13 cellular contexts compared by ENCODE assay signal in the genomic region with DNA sequence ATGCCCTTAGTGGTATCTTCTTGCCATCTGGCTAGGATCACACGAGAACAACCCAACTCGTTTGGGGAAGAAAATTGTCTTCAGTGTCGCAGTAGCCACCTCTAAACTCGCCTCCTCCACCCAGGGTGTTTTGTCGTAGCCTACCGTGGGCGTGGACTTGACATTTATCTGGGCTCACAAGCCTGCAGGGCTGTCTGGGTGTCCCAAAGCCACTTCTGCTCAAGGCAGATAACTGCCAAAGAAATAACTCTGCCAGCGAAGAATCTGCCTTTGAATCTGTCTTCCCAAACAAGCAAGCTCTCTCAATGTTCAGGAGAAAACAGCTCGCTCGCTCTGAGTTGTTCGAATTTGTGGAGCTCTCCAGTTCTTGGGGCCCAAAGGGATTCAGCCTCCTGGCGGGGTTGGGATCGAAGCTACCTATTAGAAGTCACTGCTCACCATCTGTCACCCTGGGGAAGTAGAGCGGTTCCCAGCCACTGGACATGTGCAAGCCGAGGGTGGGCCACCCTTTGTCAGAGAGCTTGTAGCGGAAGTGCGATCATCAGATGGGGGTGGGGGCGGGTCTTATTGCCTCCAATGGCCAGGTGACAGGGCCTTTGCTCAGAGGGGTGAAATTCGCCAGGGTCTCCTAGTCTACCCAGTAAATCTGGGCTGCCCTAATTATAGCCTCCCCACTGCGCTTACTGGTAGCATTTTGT. TPM values are rescaled to one million over a fixed set of nuclear protein-coding genes. Genes with fewer than 3 reads are reported as not detected.
DNase-seq lines count a peak whose midpoint lies in the region; ATAC-seq, FAIRE-seq and TF ChIP-seq lines count a peak whose summit lies in the region.
"Had no signal": no experiment of that assay in that cellular context is flagged by ENCODE, and none has a peak within 500 bp of the region (broad histone marks: within the 10 kb centered on the region; RNA-seq: fewer than 3 reads in every experiment).

No MANE protein-coding gene starts in this region.

- no peak overlapping the region for H2BK15ac ChIP-seq in neuronal stem cell (ENCODE audit: low read length)

- no peak overlapping the region for H2AK5ac ChIP-seq in neuronal stem cell (ENCODE audit: low read depth, low read length)

- intact Hi-C loops in K562 (cut with micrococcal nuclease) (loop anchor here (2.0 to 5.0 kb wide), 3 partner anchors 22 to 257 kb away; a partner anchor contains a TSS), MCF 10A (cut with micrococcal nuclease) (no loop called here)

- no peak overlapping the region for H3K27ac ChIP-seq in CD4-positive, CD25-positive, alpha-beta regulatory T cell (ENCODE audit: insufficient read depth, low read length, poor library complexity, severe bottlenecking)
- H3K27ac ChIP-seq in K562 (ENCODE audit: extremely low read depth, low read depth, low read length), result peak overlapping the region; percentile 93
- no peak overlapping the region for H3K27ac ChIP-seq in neuronal stem cell (replicated peaks; ENCODE audit: low read length)
- no peak overlapping the region for H3K27ac ChIP-seq in brain microvascular endothelial cell
- H3K27ac ChIP-seq: BLaER1, neutrophil had no signal

- WGBS in K562 (ENCODE audit: insufficient coverage, low coverage, missing lambda C conversion rate), result under 1% methylated on average over 20 of the region's 20 CpGs
- no CpG with 5 or more reads among the region's 20 CpGs for WGBS in neuronal stem cell (ENCODE audit: extremely low coverage in 2 of 2, insufficient read length in 2 of 2, insufficient replicate concordance in 1 of 2), 2 donors

- H2BK120ac ChIP-seq in neuronal stem cell (ENCODE audit: low read depth, low read length), result no peak overlapping the region

- H3K23ac ChIP-seq in neuronal stem cell (ENCODE audit: low read depth, low read length, poor library complexity), result no peak overlapping the region

- H4K20me1 ChIP-seq in K562 (replicated peaks; ENCODE audit: control insufficient read depth, insufficient read depth, low read length), result no peaks in the 10 kb centered on the region
- H4K20me1 ChIP-seq: BLaER1 had no signal

- peak overlapping the region; percentile 82 to 88 for H3K9ac ChIP-seq in K562 (ENCODE audit: insufficient read depth in 1 of 2, low read depth in 2 of 2, low read length in 2 of 2)
- H3K9ac ChIP-seq in neuronal stem cell (ENCODE audit: low read depth, low read length, poor library complexity), result no peak overlapping the region
- H3K9ac ChIP-seq: BLaER1 had no signal

- in situ Hi-C loops in K562 (cut with MboI), result no loop called here
- in situ Hi-C loops in brain microvascular endothelial cell (cut with HindIII; ENCODE audit: low pct_ligation_motif_present, low sequenced_read_pairs), result loop anchor here (25.0 kb wide), 1 partner anchor 132 kb away; no protein-coding TSS in a partner anchor
- in situ Hi-C loops in GM13976 (cut with MboI; ENCODE audit: low sequenced_read_pairs, unreplicated experiment), result no loop called here

- H3K27me3 Mint-ChIP-seq in CD4-positive, CD25-positive, alpha-beta regulatory T cell, result peaks cover 5% of the 10 kb centered on the region
- no peaks in the 10 kb centered on the region for H3K27me3 Mint-ChIP-seq in MCF 10A (ENCODE audit: insufficient read depth, unreplicated experiment)

- H2AFZ ChIP-seq in K562 (ENCODE audit: low read depth, low read length), result peak overlapping the region; percentile 57
- peak overlapping the region; percentile 76 for H2AFZ ChIP-seq in neuronal stem cell (ENCODE audit: low read length)

- H3K79me2 ChIP-seq in K562 (ENCODE audit: control insufficient read depth, insufficient read depth, low read length), result no peaks in the 10 kb centered on the region

- no peak overlapping the region for H2BK5ac ChIP-seq in neuronal stem cell (ENCODE audit: low read length)

- peaks cover 7% of the 10 kb centered on the region for H3K4me1 ChIP-seq in CD4-positive, CD25-positive, alpha-beta regulatory T cell (ENCODE audit: control insufficient read depth, insufficient read depth, low read length, poor library complexity, severe bottlenecking)
- peaks cover 58 to 62% of the 10 kb centered on the region in 2 experiments for H3K4me1 ChIP-seq in K562 (replicated peaks in 1 of 2; ENCODE audit: control insufficient read depth in 2 of 2, insufficient read depth in 2 of 2, low read length in 2 of 2)
- H3K4me1 ChIP-seq in neuronal stem cell (ENCODE audit: control insufficient read depth in 2 of 2, insufficient read depth in 1 of 2, low read depth in 1 of 2, low read length in 2 of 2), result peaks cover 9 to 22% of the 10 kb centered on the region in 2 donors

- no peak overlapping the region for H3K18ac ChIP-seq in neuronal stem cell (ENCODE audit: low read length)

- H3K4me3 ChIP-seq in CD4-positive, CD25-positive, alpha-beta regulatory T cell (ENCODE audit: low read depth, low read length), result peak overlapping the region; percentile 26
- H3K4me3 ChIP-seq in K562 (peak overlapping the region; percentile 10; the same call in 1 of the 2 replicates), neuronal stem cell (ENCODE audit: low read length in 2 of 2) (no peak overlapping the region), brain microvascular endothelial cell (ENCODE audit: low read depth, low read length) (no peak overlapping the region)
- H3K4me3 ChIP-seq: BLaER1 had no signal

- peak overlapping the region in 2 of 4 donors; percentile 43 to 66 for H3K4me3 Mint-ChIP-seq in CD4-positive, CD25-positive, alpha-beta regulatory T cell
- H3K4me3 Mint-ChIP-seq in MCF 10A (ENCODE audit: unreplicated experiment), result no peak overlapping the region

- no peaks in the 10 kb centered on the region for H3K36me3 Mint-ChIP-seq in CD4-positive, CD25-positive, alpha-beta regulatory T cell
- no peaks in the 10 kb centered on the region for H3K36me3 Mint-ChIP-seq in MCF 10A (ENCODE audit: insufficient read depth, unreplicated experiment)

- no peak overlapping the region for H3K14ac ChIP-seq in neuronal stem cell (ENCODE audit: low read length)

- no peaks in the 10 kb centered on the region for H3K36me3 ChIP-seq in CD4-positive, CD25-positive, alpha-beta regulatory T cell (ENCODE audit: control insufficient read depth, insufficient read depth, low read length)
- H3K36me3 ChIP-seq in K562 (ENCODE audit: control insufficient read depth, insufficient read depth, low read length) (no peaks in the 10 kb centered on the region), neuronal stem cell (replicated peaks in 1 of 2; ENCODE audit: control insufficient read depth in 2 of 2, insufficient read depth in 2 of 2, low read length in 2 of 2) (no peaks in the 10 kb centered on the region), brain microvascular endothelial cell (replicated peaks) (no peaks in the 10 kb centered on the region)
- H3K36me3 ChIP-seq: BLaER1, neutrophil had no signal

- no peaks in the 10 kb centered on the region for H3K79me1 ChIP-seq in neuronal stem cell (ENCODE audit: low read depth, low read length)

- ATAC-seq in CD4-positive, CD25-positive, alpha-beta regulatory T cell (ENCODE audit: low read depth in 2 of 2), result no peak
- ATAC-seq in K562, result peak; percentile 80

- H3K4me1 Mint-ChIP-seq in CD4-positive, CD25-positive, alpha-beta regulatory T cell, result peaks cover 0 to 25% (median 7%) of the 10 kb centered on the region in 4 donors
- peaks cover 4% of the 10 kb centered on the region for H3K4me1 Mint-ChIP-seq in MCF 10A (ENCODE audit: insufficient read depth, unreplicated experiment)

- no peaks in the 10 kb centered on the region for H3K9me3 ChIP-seq in CD4-positive, CD25-positive, alpha-beta regulatory T cell (ENCODE audit: control insufficient read depth in 2 of 2, low read length in 2 of 2)
- no peaks in the 10 kb centered on the region for H3K9me3 ChIP-seq in K562 (replicated peaks; ENCODE audit: control insufficient read depth, insufficient read depth, low read depth, low read length)
- peaks cover 0 to 3% of the 10 kb centered on the region in 2 donors for H3K9me3 ChIP-seq in neuronal stem cell (replicated peaks in 1 of 2; ENCODE audit: control insufficient read depth in 2 of 2, insufficient read depth in 1 of 2, low read depth in 1 of 2, low read length in 2 of 2)
- H3K9me3 ChIP-seq: BLaER1, neutrophil had no signal

- peak overlapping the region in 2 of 3 donors; percentile 60 to 67 for H3K27ac Mint-ChIP-seq in CD4-positive, CD25-positive, alpha-beta regulatory T cell
- no peak overlapping the region for H3K27ac Mint-ChIP-seq in MCF 10A (ENCODE audit: low read depth, unreplicated experiment)

- peak; percentile 97 for TF ChIP-seq EP300 in K562 (IDR thresholded peaks at IDR 0.05; ENCODE audit: low read length)

- BruUV-seq in K562 (replicated peaks; lab: Mats Ljungman, UMichigan) (TSS peak; percentile 96), MCF 10A (replicated peaks; lab: Mats Ljungman, UMichigan) (no TSS peak)

- TF ChIP-seq CTCF in K562 (IDR thresholded peaks at IDR 0.05 in 2 of 3, conservative IDR thresholded peaks at IDR 0.05 in 1 of 3; ENCODE audit: insufficient read depth in 2 of 3, low read depth in 1 of 3, low read length in 3 of 3) (no peak; a peak in 2 of 6 replicates), MCF 10A (IDR thresholded peaks at IDR 0.05; ENCODE audit: unreplicated experiment) (no peak), brain microvascular endothelial cell (IDR thresholded peaks at IDR 0.05; ENCODE audit: low read depth, low read length, missing control alignments) (no peak), GM13976 (IDR thresholded peaks at IDR 0.05; ENCODE audit: borderline replicate concordance, control extremely low read depth, extremely low read depth, insufficient read depth, missing control alignments) (no peak)

- no peak overlapping the region for H4K91ac ChIP-seq in neuronal stem cell (ENCODE audit: low read depth, low read length, poor library complexity)

- H2BK12ac ChIP-seq in neuronal stem cell (ENCODE audit: low read length), result no peak overlapping the region

- peak; percentile 78 for TF ChIP-seq POLR2A in K562 (conservative IDR thresholded peaks at IDR 0.05)

- peaks cover 4% of the 10 kb centered on the region for H3K9me1 ChIP-seq in K562 (ENCODE audit: control insufficient read depth, insufficient read depth, low read length)

- FAIRE-seq in K562 (lab: Jason Lieb, UNC), result peak; percentile 97

- CTCF ChIA-PET in K562 (lab: Yijun Ruan, JAX; ENCODE audit: low intra/inter-chr PET ratio) (no interaction called here), MCF 10A (lab: Yijun Ruan, JAX) (interaction anchor here (0.6 to 2.8 kb wide), 4 partner anchors 11 to 1876 kb away, joined by 3 to 10 read pairs (median 8); no protein-coding TSS in a partner anchor)

- H3K4me2 ChIP-seq in K562 (ENCODE audit: insufficient read depth, low read length), result peak overlapping the region; percentile 85
- no peak overlapping the region for H3K4me2 ChIP-seq in neuronal stem cell (ENCODE audit: insufficient read depth, low read length, poor library complexity, severe bottlenecking)
- H3K4me2 ChIP-seq: BLaER1 had no signal

- no peaks in the 10 kb centered on the region for H3K27me3 ChIP-seq in CD4-positive, CD25-positive, alpha-beta regulatory T cell (ENCODE audit: control insufficient read depth, insufficient read depth, low read length)
- H3K27me3 ChIP-seq in K562 (ENCODE audit: control insufficient read depth in 2 of 2, insufficient read depth in 2 of 2, low read length in 2 of 2) (no peaks in the 10 kb centered on the region), neuronal stem cell (ENCODE audit: control insufficient read depth in 3 of 3, insufficient read depth in 3 of 3, low read depth in 1 of 3, low read length in 3 of 3) (peaks cover 0 to 3% (median 0%) of the 10 kb centered on the region in 3 experiments), brain microvascular endothelial cell (replicated peaks) (no peaks in the 10 kb centered on the region)
- H3K27me3 ChIP-seq: BLaER1, neutrophil had no signal

- no peak overlapping the region for H4K8ac ChIP-seq in neuronal stem cell (ENCODE audit: low read depth, low read length)

- H3K4ac ChIP-seq in neuronal stem cell (ENCODE audit: low read length), result no peak overlapping the region

- POLR2A ChIA-PET in K562 (lab: Yijun Ruan, JAX), result interaction anchor here (0.7 to 1.9 kb wide), 19 partner anchors 13 to 416 kb away, joined by 3 to 9 read pairs (median 4); a partner anchor contains a TSS
- POLR2A ChIA-PET in MCF 10A (lab: Yijun Ruan, JAX), result interaction anchor here (0.6 to 1.3 kb wide), 5 partner anchors 15 to 328 kb away, joined by 3 to 5 read pairs (median 3); a partner anchor contains a TSS

- peak in 1 of 2 experiments; percentile 5; a peak in 1 of 4 replicates for TF ChIP-seq RAD21 in K562 (CRISPR knock-in tag; conservative IDR thresholded peaks at IDR 0.05 in 1 of 2, IDR thresholded peaks at IDR 0.05 in 1 of 2)

- peak in 1 of 3 donors; percentile 41 for DNase-seq in CD4-positive, CD25-positive, alpha-beta regulatory T cell
- DNase-seq in HUDEP-2 (lab: John Stamatoyannopoulos, UW; ENCODE audit: unreplicated experiment in 76 of 76) (peak in 75 of 76 experiments; percentile 69 to 97 (median 90)), K562 (ENCODE audit: extremely low read depth in 1 of 4, low spot score in 3 of 4) (peak; percentile 75 to 98 (median 84)), neuronal stem cell (ENCODE audit: low spot score) (no peak), MCF 10A (ENCODE audit: unreplicated experiment) (no peak), brain microvascular endothelial cell (no peak), GM13976 (ENCODE audit: low spot score) (no peak)
- DNase-seq: activated CD4-positive, alpha-beta T cell treated with anti-CD3 and anti-CD28 coated beads, Interleukin-2, amount 50 U/mL, for 48 hours; NCI-H2081 treated with DMSO at 0.1 percent for 48 hours; NK-92 treated with Interleukin-12 subunit alpha and Interleukin-12 subunit beta, amount 100 ng/mL, for 24 hours; SHP77 had no signal

- H3K9me3 Mint-ChIP-seq in CD4-positive, CD25-positive, alpha-beta regulatory T cell, result no peaks in the 10 kb centered on the region
- H3K9me3 Mint-ChIP-seq in MCF 10A (ENCODE audit: unreplicated experiment), result no peaks in the 10 kb centered on the region

RNA-seq across cellular contexts. Expression of a gene that starts 14.8 kb away (rescaled TPM):
- 27.5 TPM for total RNA-seq in CD4-positive, CD25-positive, alpha-beta regulatory T cell
- 100 to 1,000 TPM in 1 of 4 donors, 10 to 100 TPM in 3; 81.1 to 103 (median 94.8) TPM for polyA plus RNA-seq in CD4-positive, CD25-positive, alpha-beta regulatory T cell
- total RNA-seq in K562 (2011; cell fraction: chromatin; rRNA removed; ENCODE audit: low replicate concordance), result 9.9 and 18.6 TPM in 2 replicates
- 25.1 and 30.5 TPM in 2 replicates for total RNA-seq in K562 (2011; cell fraction: nucleolus; rRNA removed)
- 18.3 and 23.1 TPM in 2 replicates for total RNA-seq in K562 (2011; cell fraction: nucleoplasm; rRNA removed)
- total RNA-seq in K562 (2014; rRNA removed) (31.6 and 38.3 TPM in 2 replicates), K562 (2014; rRNA removed; fragmentation: Illumina TruSeq; extraction: Trizol) (10.0 and 11.2 TPM in 2 replicates), K562 (2015; rRNA removed; fragmentation: Illumina TruSeq; extraction: Trizol) (10.5 and 10.8 TPM in 2 replicates), K562 (2021) (29.4 and 31.1 TPM in 2 replicates), MCF 10A (2022) (10.6 and 13.0 TPM in 2 replicates)
- polyA plus RNA-seq in K562 (2011; rRNA removed) (21.0 and 25.5 TPM in 2 replicates), K562 (2014; fragmentation: Illumina TruSeq; extraction: Trizol) (10.3 and 15.0 TPM in 2 replicates), K562 (2014; fragmentation: Nextera tagmentation; extraction: Ambion mirVana) (1 to 10 TPM; 3.1 to 3.9 TPM), K562 (2014; rRNA removed) (30.9 and 37.3 TPM in 2 replicates)
- 27.6 and 61.0 TPM in 2 replicates for polyA plus RNA-seq in K562 (2011; cell fraction: cytosol; rRNA removed)
- 14.4 and 23.7 TPM in 2 replicates for polyA plus RNA-seq in K562 (2011; cell fraction: nucleus; rRNA removed)
- polyA plus RNA-seq in K562 (2012), result 20.7 and 24.2 TPM in 2 replicates
- 5.4 and 8.9 TPM in 2 replicates for polyA minus RNA-seq in K562 (2011; rRNA and poly(A)+ RNA removed)
- polyA minus RNA-seq in K562 (2011; cell fraction: cytosol; rRNA and poly(A)+ RNA removed), result 9.5 and 11.1 TPM in 2 replicates
- polyA minus RNA-seq in K562 (2011; cell fraction: nucleus; rRNA and poly(A)+ RNA removed), result 10.4 and 14.2 TPM in 2 replicates
- 13.1 TPM for polyA plus RNA-seq in neuronal stem cell (2013, experiment 1 of 2)
- 12.4 TPM for polyA plus RNA-seq in neuronal stem cell (2013, experiment 2 of 2)

RNA-seq across cellular contexts. Expression of a gene that starts 21.1 kb away (rescaled TPM):
- 32.6 TPM for total RNA-seq in CD4-positive, CD25-positive, alpha-beta regulatory T cell
- polyA plus RNA-seq in CD4-positive, CD25-positive, alpha-beta regulatory T cell, result 100 to 1,000 TPM; 139 to 156 (median 150) TPM
- total RNA-seq in K562 (2011; cell fraction: chromatin; rRNA removed; ENCODE audit: low replicate concordance), result 23.4 and 45.9 TPM in 2 replicates
- 16.5 and 18.4 TPM in 2 replicates for total RNA-seq in K562 (2011; cell fraction: nucleolus; rRNA removed)
- 26.7 and 33.1 TPM in 2 replicates for total RNA-seq in K562 (2011; cell fraction: nucleoplasm; rRNA removed)
- total RNA-seq in K562 (2014; rRNA removed), result 74.2 and 78.8 TPM in 2 replicates
- total RNA-seq in K562 (2014; rRNA removed; fragmentation: Illumina TruSeq; extraction: Trizol), result 85.7 and 86.2 TPM in 2 replicates
- total RNA-seq in K562 (2015; rRNA removed; fragmentation: Illumina TruSeq; extraction: Trizol), result 83.3 and 90.6 TPM in 2 replicates
- 51.3 and 53.6 TPM in 2 replicates for total RNA-seq in K562 (2021)
- 59.5 and 83.8 TPM in 2 replicates for polyA plus RNA-seq in K562 (2011; rRNA removed)
- 19.4 and 37.0 TPM in 2 replicates for polyA plus RNA-seq in K562 (2011; cell fraction: cytosol; rRNA removed)
- 37.8 and 48.5 TPM in 2 replicates for polyA plus RNA-seq in K562 (2011; cell fraction: nucleus; rRNA removed)
- 49.1 and 74.0 TPM in 2 replicates for polyA plus RNA-seq in K562 (2012)
- polyA plus RNA-seq in K562 (2014; fragmentation: Illumina TruSeq; extraction: Trizol), result 74.8 and 87.6 TPM in 2 replicates
- polyA plus RNA-seq in K562 (2014; fragmentation: Nextera tagmentation; extraction: Ambion mirVana), result 10 to 100 TPM; 37.6 to 48.1 TPM
- polyA plus RNA-seq in K562 (2014; rRNA removed), result 104 and 111 TPM in 2 replicates
- 46.9 and 49.6 TPM in 2 replicates for polyA minus RNA-seq in K562 (2011; rRNA and poly(A)+ RNA removed)
- 10.4 and 17.8 TPM in 2 replicates for polyA minus RNA-seq in K562 (2011; cell fraction: cytosol; rRNA and poly(A)+ RNA removed)
- polyA minus RNA-seq in K562 (2011; cell fraction: nucleus; rRNA and poly(A)+ RNA removed), result 13.7 and 31.7 TPM in 2 replicates
- 58.3 TPM for polyA plus RNA-seq in neuronal stem cell (2013, experiment 1 of 2)
- 58.9 TPM for polyA plus RNA-seq in neuronal stem cell (2013, experiment 2 of 2)
- total RNA-seq in MCF 10A (2022), result 42.5 and 63.2 TPM in 2 replicates

RNA-seq across cellular contexts. Expression of a gene that starts 37.1 kb away (rescaled TPM):
- not detected for total RNA-seq in CD4-positive, CD25-positive, alpha-beta regulatory T cell
- 1 to 10 TPM in 3 of 4 donors, not detected in 1; 1.2 to 4.1 (median 1.5) TPM for polyA plus RNA-seq in CD4-positive, CD25-positive, alpha-beta regulatory T cell
- total RNA-seq in K562 (2011; cell fraction: chromatin; rRNA removed; ENCODE audit: low replicate concordance), result 1.7 TPM in 1 of 2 replicates, not detected in the other
- total RNA-seq in K562 (2011; cell fraction: nucleolus; rRNA removed), result 0.33 and 0.53 TPM in 2 replicates
- 0.81 TPM in 1 of 2 replicates, not detected in the other for total RNA-seq in K562 (2011; cell fraction: nucleoplasm; rRNA removed)
- 5.8 and 7.5 TPM in 2 replicates for total RNA-seq in K562 (2014; rRNA removed)
- 7.4 and 13.7 TPM in 2 replicates for total RNA-seq in K562 (2014; rRNA removed; fragmentation: Illumina TruSeq; extraction: Trizol)
- total RNA-seq in K562 (2015; rRNA removed; fragmentation: Illumina TruSeq; extraction: Trizol), result 7.2 and 7.5 TPM in 2 replicates
- total RNA-seq in K562 (2021), result 13.2 and 16.8 TPM in 2 replicates
- polyA plus RNA-seq in K562 (2011; rRNA removed), result 2.7 and 4.1 TPM in 2 replicates
- polyA plus RNA-seq in K562 (2011; cell fraction: cytosol; rRNA removed), result 0.55 and 3.2 TPM in 2 replicates
- 0.30 and 1.6 TPM in 2 replicates for polyA plus RNA-seq in K562 (2011; cell fraction: nucleus; rRNA removed)
- 11.5 and 304 TPM in 2 replicates for polyA plus RNA-seq in K562 (2012)
- polyA plus RNA-seq in K562 (2014; fragmentation: Illumina TruSeq; extraction: Trizol), result 6.9 and 7.4 TPM in 2 replicates
- 10 to 100 TPM; 21.0 to 23.8 TPM for polyA plus RNA-seq in K562 (2014; fragmentation: Nextera tagmentation; extraction: Ambion mirVana)
- 5.5 and 5.7 TPM in 2 replicates for polyA plus RNA-seq in K562 (2014; rRNA removed)
- 0.15 and 0.25 TPM in 2 replicates for polyA minus RNA-seq in K562 (2011; rRNA and poly(A)+ RNA removed)
- polyA minus RNA-seq in K562 (2011; cell fraction: cytosol; rRNA and poly(A)+ RNA removed), result 4.8 and 23.3 TPM in 2 replicates
- polyA minus RNA-seq in K562 (2011; cell fraction: nucleus; rRNA and poly(A)+ RNA removed), result 4.7 and 6.1 TPM in 2 replicates
- polyA plus RNA-seq in neuronal stem cell (2013, experiment 1 of 2), result 0.32 TPM
- not detected for polyA plus RNA-seq in neuronal stem cell (2013, experiment 2 of 2)
- total RNA-seq in MCF 10A (2022), result 55.6 and 97.6 TPM in 2 replicates

RNA-seq across cellular contexts. Expression of a gene that starts 51.8 kb away (rescaled TPM):
- 25.3 TPM for total RNA-seq in CD4-positive, CD25-positive, alpha-beta regulatory T cell
- polyA plus RNA-seq in CD4-positive, CD25-positive, alpha-beta regulatory T cell, result 10 to 100 TPM in 2 of 4 donors, 1 to 10 TPM in 2; 5.6 to 16.7 (median 10.8) TPM
- 83.2 and 85.7 TPM in 2 replicates for total RNA-seq in K562 (2011; cell fraction: chromatin; rRNA removed; ENCODE audit: low replicate concordance)
- total RNA-seq in K562 (2011; cell fraction: nucleolus; rRNA removed), result 15.8 and 19.9 TPM in 2 replicates
- total RNA-seq in K562 (2011; cell fraction: nucleoplasm; rRNA removed), result 25.1 and 27.5 TPM in 2 replicates
- total RNA-seq in K562 (2014; rRNA removed), result 9.0 and 9.5 TPM in 2 replicates
- total RNA-seq in K562 (2014; rRNA removed; fragmentation: Illumina TruSeq; extraction: Trizol), result 16.0 and 18.7 TPM in 2 replicates
- 13.0 and 13.6 TPM in 2 replicates for total RNA-seq in K562 (2015; rRNA removed; fragmentation: Illumina TruSeq; extraction: Trizol)
- total RNA-seq in K562 (2021), result 14.7 TPM in 2 replicates
- polyA plus RNA-seq in K562 (2011; rRNA removed), result 17.4 and 17.9 TPM in 2 replicates
- 6.1 and 8.0 TPM in 2 replicates for polyA plus RNA-seq in K562 (2011; cell fraction: cytosol; rRNA removed)
- 14.6 and 18.0 TPM in 2 replicates for polyA plus RNA-seq in K562 (2011; cell fraction: nucleus; rRNA removed)
- 7.9 and 12.6 TPM in 2 replicates for polyA plus RNA-seq in K562 (2012)
- 11.8 and 13.0 TPM in 2 replicates for polyA plus RNA-seq in K562 (2014; fragmentation: Illumina TruSeq; extraction: Trizol)
- polyA plus RNA-seq in K562 (2014; fragmentation: Nextera tagmentation; extraction: Ambion mirVana), result 1 to 10 TPM; 3.5 to 4.2 TPM
- 10.1 and 11.9 TPM in 2 replicates for polyA plus RNA-seq in K562 (2014; rRNA removed)
- 26.5 and 30.1 TPM in 2 replicates for polyA minus RNA-seq in K562 (2011; rRNA and poly(A)+ RNA removed)
- 7.4 and 10.6 TPM in 2 replicates for polyA minus RNA-seq in K562 (2011; cell fraction: cytosol; rRNA and poly(A)+ RNA removed)
- 15.9 and 24.1 TPM in 2 replicates for polyA minus RNA-seq in K562 (2011; cell fraction: nucleus; rRNA and poly(A)+ RNA removed)
- polyA plus RNA-seq in neuronal stem cell (2013, experiment 1 of 2), result 19.1 TPM
- polyA plus RNA-seq in neuronal stem cell (2013, experiment 2 of 2), result 19.2 TPM
- total RNA-seq in MCF 10A (2022), result 15.6 and 19.2 TPM in 2 replicates

Comparison
In these comparisons a context has a peak if more than half of its experiments do, and no peak if none do; other contexts are left out.
1. DNase-seq: peak in HUDEP-2 (75 of 76) and K562 (4 of 4); none in neuronal stem cell (single experiment), MCF 10A (single experiment), brain microvascular endothelial cell (single experiment) and GM13976 (single experiment).
2. H3K4me3 ChIP-seq: peak in CD4-positive, CD25-positive, alpha-beta regulatory T cell (single experiment) and K562 (single experiment); none in neuronal stem cell (0 of 2) and brain microvascular endothelial cell (single experiment).